In the genomic region with DNA sequence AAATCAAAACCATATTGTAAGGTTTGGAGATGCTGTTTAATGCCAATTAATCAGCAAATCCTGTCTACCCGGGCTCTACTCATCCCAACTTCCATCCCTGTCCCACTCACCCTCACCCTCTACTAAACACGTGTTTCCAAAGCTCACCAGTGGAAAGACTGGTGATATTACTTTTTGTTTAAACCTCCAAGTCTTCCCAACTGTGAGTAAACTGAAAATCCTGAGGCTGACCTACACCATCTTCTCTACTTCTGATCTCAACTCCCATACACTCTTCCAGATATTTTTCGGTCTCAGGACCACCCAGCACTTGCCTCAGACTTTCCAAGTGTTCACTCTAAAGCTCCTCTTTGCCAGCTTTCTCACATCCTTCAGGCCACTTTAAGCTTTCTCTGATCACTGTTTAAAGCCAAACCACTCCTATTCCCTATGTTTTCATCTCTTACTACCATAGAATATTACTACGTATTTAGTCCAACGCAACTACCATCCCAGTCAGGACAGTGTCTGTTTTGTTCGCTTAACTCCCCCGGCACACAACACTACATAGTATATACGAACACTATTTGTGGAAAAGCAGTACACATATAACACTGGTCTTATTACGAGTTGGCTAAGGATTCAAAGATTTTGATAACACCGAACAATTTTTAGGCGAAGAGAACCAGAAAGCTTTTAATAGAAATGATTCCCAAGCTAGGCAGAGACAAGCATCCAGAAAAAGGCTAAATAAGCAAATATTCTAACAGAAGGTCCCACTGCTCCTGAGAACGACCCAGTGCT, we compare ENCODE assay signal across 8 cellular contexts. TPM values are rescaled to one million over a fixed set of nuclear protein-coding genes. Genes with fewer than 3 reads are reported as not detected.
DNase-seq lines count a peak whose midpoint lies in the region; ATAC-seq and TF ChIP-seq lines count a peak whose summit lies in the region.

No MANE protein-coding gene starts in this region.

- peaks cover 51% of the 10 kb centered on the region for H3K36me3 Mint-ChIP-seq in activated T-cell treated with anti-CD3 and anti-CD28 coated beads, Interleukin-2, amount 50 U/mL, for 4 hours (ENCODE audit: insufficient read depth)

- H3K27me3 ChIP-seq in adrenal gland: no peaks in the 10 kb centered on the region
- no peaks in the 10 kb centered on the region for H3K27me3 ChIP-seq in thyroid gland

- H3K27me3 Mint-ChIP-seq in activated T-cell treated with anti-CD3 and anti-CD28 coated beads, Interleukin-2, amount 50 U/mL, for 4 hours (ENCODE audit: low read depth): no peaks in the 10 kb centered on the region

- H3K9me3 Mint-ChIP-seq in activated T-cell treated with anti-CD3 and anti-CD28 coated beads, Interleukin-2, amount 50 U/mL, for 4 hours: no peaks in the 10 kb centered on the region

- ATAC-seq in activated T-cell treated with anti-CD3 and anti-CD28 coated beads, Interleukin-2, amount 50 U/mL, for 4 hours: no peak
- ATAC-seq in GM18519 (IDR thresholded peaks at IDR 0.05; ENCODE audit: low FRiP score, unreplicated experiment): no peak

- H3K27ac ChIP-seq in adrenal gland (peak overlapping the region; percentile 87 to 96 (median 92)), thyroid gland (peak overlapping the region in 2 of 3 donors; percentile 85 to 95)

- H3K4me1 Mint-ChIP-seq in activated T-cell treated with anti-CD3 and anti-CD28 coated beads, Interleukin-2, amount 50 U/mL, for 4 hours (ENCODE audit: low read depth): peaks cover 44% of the 10 kb centered on the region

- H3K9me3 ChIP-seq in adrenal gland (replicated peaks in 1 of 3) (no peaks in the 10 kb centered on the region), thyroid gland (no peaks in the 10 kb centered on the region)

- TF ChIP-seq CTCF in adrenal gland (IDR thresholded peaks at IDR 0.05): no peak
- TF ChIP-seq CTCF in thyroid gland (IDR thresholded peaks at IDR 0.05): no peak

- H3K4me3 Mint-ChIP-seq in activated T-cell treated with anti-CD3 and anti-CD28 coated beads, Interleukin-2, amount 50 U/mL, for 4 hours: peak overlapping the region; percentile 93

- H3K36me3 ChIP-seq in adrenal gland (replicated peaks in 1 of 2) (peaks cover 0 to 42% of the 10 kb centered on the region in 2 donors), thyroid gland (peaks cover 42 to 43% of the 10 kb centered on the region in 2 donors)

- 0 to 1% (median 0%) methylated on average over 12 of the region's 12 CpGs for WGBS in adrenal gland, 4 donors
- 0 to 1% methylated on average over 12 of the region's 12 CpGs for WGBS in thyroid gland, 2 donors

- no peak for DNase-seq in activated T-cell treated with anti-CD3 and anti-CD28 coated beads, Interleukin-2, amount 50 U/mL, for 4 hours
- no peak for DNase-seq in activated T-cell treated with anti-CD3 and anti-CD28 coated beads, Interleukin-2, amount 50 U/mL, for 48 hours
- DNase-seq in adrenal gland (no peak), left kidney (ENCODE audit: low read depth, low spot score) (peak; percentile 4), thyroid gland (no peak), HPDE6-E6E7 (ENCODE audit: extremely low spot score) (no peak)
- no peak for DNase-seq in stimulated activated CD4-positive, alpha-beta T cell treated with anti-CD3 and anti-CD28 coated beads, Interleukin-4, amount 100 ng/mL, for 4 hours

- TF ChIP-seq POLR2A in adrenal gland (IDR thresholded peaks at IDR 0.05): no peak
- no peak for TF ChIP-seq POLR2A in thyroid gland (IDR thresholded peaks at IDR 0.05)

- intact Hi-C loops in adrenal gland (cut with DNase I): no loop called here
- intact Hi-C loops in thyroid gland (cut with DNase I): loop anchor here (10.0 kb wide), 1 partner anchor 271 kb away; no protein-coding TSS in a partner anchor

- H3K4me3 ChIP-seq in adrenal gland: peak overlapping the region; percentile 80 to 91 (median 90)
- peak overlapping the region; percentile 64 to 98 (median 84) for H3K4me3 ChIP-seq in thyroid gland (replicated peaks in 1 of 3)

- H3K4me1 ChIP-seq in adrenal gland (replicated peaks in 1 of 2): peaks cover 14 to 28% of the 10 kb centered on the region in 2 donors
- H3K4me1 ChIP-seq in thyroid gland: peaks cover 12 to 16% of the 10 kb centered on the region in 2 donors

RNA-seq across cellular contexts. Expression of gene RPL4, which starts 0.7 kb away (rescaled TPM):
- 1,000 to 10,000 TPM; 4,816 to 5,229 (median 5,007) TPM for total RNA-seq in activated T-cell treated with anti-CD3 and anti-CD28 coated beads, Interleukin-2, amount 50 U/mL, for 4 hours
- total RNA-seq in adrenal gland (1,000 to 10,000 TPM; 1,447 to 3,854 (median 2,056) TPM), thyroid gland (1,000 to 10,000 TPM; 3,485 to 7,540 (median 5,598) TPM)
- 1,000 to 10,000 TPM; 2,371 to 3,619 (median 2,744) TPM for polyA plus RNA-seq in adrenal gland

RNA-seq across cellular contexts. Expression of gene ZWILCH, which starts 1.2 kb away (rescaled TPM):
- 10 to 100 TPM; 32.5 to 35.0 (median 32.8) TPM for total RNA-seq in activated T-cell treated with anti-CD3 and anti-CD28 coated beads, Interleukin-2, amount 50 U/mL, for 4 hours
- total RNA-seq in adrenal gland: 1 to 10 TPM; 1.1 to 6.1 (median 3.8) TPM
- polyA plus RNA-seq in adrenal gland: 1 to 10 TPM; 2.5 to 5.4 (median 2.7) TPM
- 1 to 10 TPM; 3.8 to 6.4 (median 5.3) TPM for total RNA-seq in thyroid gland

RNA-seq across cellular contexts. Expression of gene SNAPC5, which starts 6.4 kb away (rescaled TPM):
- 10 to 100 TPM; 45.2 to 59.9 (median 53.3) TPM for total RNA-seq in activated T-cell treated with anti-CD3 and anti-CD28 coated beads, Interleukin-2, amount 50 U/mL, for 4 hours
- total RNA-seq in adrenal gland (10 to 100 TPM; 24.4 to 37.0 (median 30.1) TPM), thyroid gland (10 to 100 TPM; 26.3 to 79.2 (median 40.5) TPM)
- polyA plus RNA-seq in adrenal gland: 10 to 100 TPM; 40.0 to 47.0 (median 42.0) TPM

Comparison
In these comparisons a context has a peak if more than half of its experiments do, and no peak if none do; other contexts are left out.
1. RNA of gene ZWILCH, which starts 1.2 kb away (total RNA-seq): 32.5 to 35.0 TPM in activated T-cell treated with anti-CD3 and anti-CD28 coated beads, Interleukin-2, amount 50 U/mL, for 4 hours; 3.8 to 6.4 TPM in thyroid gland and 1.1 to 6.1 TPM in adrenal gland; every median in the first group is over 4 times any median in the second.